11 cellular contexts compared by ENCODE assay signal in genomic region chr1:117320515-117320914, GRCh38.
"Had no signal": no experiment of that assay in that cellular context is flagged by ENCODE, and none has a peak within 500 bp of the region (broad histone marks: within the 10 kb centered on the region; RNA-seq: fewer than 3 reads in every experiment).

No MANE protein-coding gene starts in this region.

- FAIRE-seq: H1, H54 had no signal

- H3K4me2 ChIP-seq: GM23338 had no signal

- ATAC-seq: GM23338, HCT116 had no signal

- H3K36me3 ChIP-seq: HAP-1 had no signal

- H3K9me3 ChIP-seq: HAP-1 had no signal

- DNase-seq: GM23248, GOT3, H7, H9, HCEC 1CT, HFFc6 had no signal

- H3K9ac ChIP-seq: GM23248 had no signal

- H3K4me3 ChIP-seq: GM23248, GM23338, HAP-1 had no signal

- H2AFZ ChIP-seq: GM23248, GM23338 had no signal

- H3K27ac ChIP-seq: GM23248 had no signal

- H3K4me1 ChIP-seq: HAP-1 had no signal
